In the genomic region with DNA sequence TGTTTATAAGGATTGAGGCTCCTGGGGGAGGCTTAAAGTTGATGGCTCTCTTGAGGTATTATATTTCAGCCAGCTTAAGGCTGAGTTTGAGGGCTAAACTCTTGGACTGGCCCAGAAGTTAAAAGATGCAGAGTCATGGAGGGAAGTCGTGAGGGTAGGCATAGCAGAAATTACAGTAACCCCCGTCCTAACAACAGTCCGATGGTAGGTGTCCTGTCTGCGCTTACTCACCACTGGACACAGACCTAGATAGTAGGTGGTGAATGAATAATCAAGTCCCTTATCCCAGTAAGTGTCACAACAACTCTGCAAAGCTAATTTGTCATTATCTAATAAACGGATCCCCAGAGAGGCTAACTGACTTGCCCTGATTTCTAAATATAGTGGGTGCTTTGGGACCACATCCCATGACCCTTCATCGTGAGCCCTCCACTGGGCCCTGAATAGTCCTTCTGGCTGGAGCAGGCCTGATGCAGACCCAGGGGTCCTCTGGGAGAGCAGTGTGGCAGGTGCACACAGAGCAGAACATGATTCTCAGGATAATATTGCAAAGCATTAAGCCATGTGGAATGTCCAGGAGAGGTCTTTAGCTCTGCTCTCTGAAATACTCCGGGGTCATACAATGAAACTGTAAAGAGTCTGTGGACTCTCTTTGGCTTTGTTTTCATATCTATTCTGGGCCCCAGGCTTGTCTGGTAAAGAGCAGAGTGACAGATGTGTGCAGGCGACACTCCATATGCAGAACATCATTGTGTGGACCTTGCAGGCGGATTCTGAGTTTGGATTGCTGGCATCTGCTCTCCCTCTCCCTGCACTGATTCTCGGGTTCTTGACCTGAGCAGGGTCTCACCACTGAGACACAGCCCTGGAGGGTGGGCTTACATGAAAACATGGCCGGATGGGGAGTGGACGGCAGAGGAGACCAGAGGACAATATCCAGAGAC, we compare ENCODE assay signal across 8 cellular contexts.
DNase-seq lines count a peak whose midpoint lies in the region; ATAC-seq lines count a peak whose summit lies in the region.

No MANE protein-coding gene starts in this region.

- H3K9me3 Mint-ChIP-seq in activated T-cell treated with anti-CD3 and anti-CD28 coated beads, Interleukin-2, amount 50 U/mL, for 72 hours: no peaks in the 10 kb centered on the region
- H3K9me3 Mint-ChIP-seq in activated T-helper 1 cell treated with anti-CD3 and anti-CD28 coated beads, Interleukin-12 subunit alpha, Interleukin-12 subunit beta, Interleukin-2, Interleukin-4 antibody, amounts not matched to agents 30 ng/mL and 10 ng/mL and 1 ng/mL, durations not matched to agents 14 hours and 24 hours and 36 hours: no peaks in the 10 kb centered on the region

- DNase-seq in activated T-cell treated with anti-CD3 and anti-CD28 coated beads, Interleukin-2, amount 50 U/mL, for 72 hours: no peak
- DNase-seq in activated T-cell treated with anti-CD3 and anti-CD28 coated beads, Interleukin-2, amount 50 U/mL, for 48 hours: no peak
- no peak for DNase-seq in activated T-helper 1 cell treated with anti-CD3 and anti-CD28 coated beads, Interleukin-12 subunit alpha, Interleukin-12 subunit beta, Interleukin-2, Interleukin-4 antibody, amounts not matched to agents 30 ng/mL and 10 ng/mL and 1 ng/mL, durations not matched to agents 14 hours and 24 hours and 36 hours (ENCODE audit: low spot score)
- DNase-seq in left kidney (ENCODE audit: low read depth, low spot score) (peak; percentile 65), superior temporal gyrus (ENCODE audit: extremely low spot score) (peak; percentile 62), AML-193 (lab: John Stamatoyannopoulos, UW) (no peak)

- intact Hi-C loops in activated T-helper 1 cell treated with anti-CD3 and anti-CD28 coated beads, Interleukin-12 subunit alpha, Interleukin-12 subunit beta, Interleukin-2, Interleukin-4 antibody, amounts not matched to agents 30 ng/mL and 10 ng/mL and 1 ng/mL, durations not matched to agents 14 hours and 24 hours and 36 hours (cut with micrococcal nuclease): no loop called here

- peak overlapping the region; percentile 80 for H3K27ac Mint-ChIP-seq in activated T-cell treated with anti-CD3 and anti-CD28 coated beads, Interleukin-2, amount 50 U/mL, for 72 hours
- peak overlapping the region; percentile 13 for H3K27ac Mint-ChIP-seq in activated T-helper 1 cell treated with anti-CD3 and anti-CD28 coated beads, Interleukin-12 subunit alpha, Interleukin-12 subunit beta, Interleukin-2, Interleukin-4 antibody, amounts not matched to agents 30 ng/mL and 10 ng/mL and 1 ng/mL, durations not matched to agents 14 hours and 24 hours and 36 hours

- peaks cover 0 to 7% of the 10 kb centered on the region in 2 donors for H3K36me3 Mint-ChIP-seq in activated T-cell treated with anti-CD3 and anti-CD28 coated beads, Interleukin-2, amount 50 U/mL, for 72 hours (ENCODE audit: insufficient read depth in 2 of 2)
- H3K36me3 Mint-ChIP-seq in activated T-helper 1 cell treated with anti-CD3 and anti-CD28 coated beads, Interleukin-12 subunit alpha, Interleukin-12 subunit beta, Interleukin-2, Interleukin-4 antibody, amounts not matched to agents 30 ng/mL and 10 ng/mL and 1 ng/mL, durations not matched to agents 14 hours and 24 hours and 36 hours (ENCODE audit: low read depth): no peaks in the 10 kb centered on the region

- peaks cover 33% of the 10 kb centered on the region for H3K4me1 Mint-ChIP-seq in activated T-cell treated with anti-CD3 and anti-CD28 coated beads, Interleukin-2, amount 50 U/mL, for 72 hours (ENCODE audit: low read depth)
- H3K4me1 Mint-ChIP-seq in activated T-helper 1 cell treated with anti-CD3 and anti-CD28 coated beads, Interleukin-12 subunit alpha, Interleukin-12 subunit beta, Interleukin-2, Interleukin-4 antibody, amounts not matched to agents 30 ng/mL and 10 ng/mL and 1 ng/mL, durations not matched to agents 14 hours and 24 hours and 36 hours (ENCODE audit: low read depth): peaks cover 18% of the 10 kb centered on the region

- no peak overlapping the region for H3K4me3 Mint-ChIP-seq in activated T-cell treated with anti-CD3 and anti-CD28 coated beads, Interleukin-2, amount 50 U/mL, for 72 hours
- H3K4me3 Mint-ChIP-seq in activated T-helper 1 cell treated with anti-CD3 and anti-CD28 coated beads, Interleukin-12 subunit alpha, Interleukin-12 subunit beta, Interleukin-2, Interleukin-4 antibody, amounts not matched to agents 30 ng/mL and 10 ng/mL and 1 ng/mL, durations not matched to agents 14 hours and 24 hours and 36 hours: no peak overlapping the region

- H3K27me3 Mint-ChIP-seq in activated T-cell treated with anti-CD3 and anti-CD28 coated beads, Interleukin-2, amount 50 U/mL, for 72 hours (ENCODE audit: low read depth): no peaks in the 10 kb centered on the region
- H3K27me3 Mint-ChIP-seq in activated T-helper 1 cell treated with anti-CD3 and anti-CD28 coated beads, Interleukin-12 subunit alpha, Interleukin-12 subunit beta, Interleukin-2, Interleukin-4 antibody, amounts not matched to agents 30 ng/mL and 10 ng/mL and 1 ng/mL, durations not matched to agents 14 hours and 24 hours and 36 hours (ENCODE audit: insufficient read depth): no peaks in the 10 kb centered on the region

- no peak for ATAC-seq in activated T-cell treated with anti-CD3 and anti-CD28 coated beads, Interleukin-2, amount 50 U/mL, for 72 hours (replicated peaks in 1 of 2)
- no peak for ATAC-seq in HG02759 (IDR thresholded peaks at IDR 0.05; ENCODE audit: unreplicated experiment)
- no peak for ATAC-seq in HG03521 (IDR thresholded peaks at IDR 0.05; ENCODE audit: unreplicated experiment)

Comparison
In these comparisons a context has a peak if more than half of its experiments do, and no peak if none do; other contexts are left out.
1. DNase-seq: peak in left kidney (single experiment) and superior temporal gyrus (single experiment); none in activated T-cell treated with anti-CD3 and anti-CD28 coated beads, Interleukin-2, amount 50 U/mL, for 72 hours (0 of 2), activated T-cell treated with anti-CD3 and anti-CD28 coated beads, Interleukin-2, amount 50 U/mL, for 48 hours (0 of 2), activated T-helper 1 cell treated with anti-CD3 and anti-CD28 coated beads, Interleukin-12 subunit alpha, Interleukin-12 subunit beta, Interleukin-2, Interleukin-4 antibody, amounts not matched to agents 30 ng/mL and 10 ng/mL and 1 ng/mL, durations not matched to agents 14 hours and 24 hours and 36 hours (single experiment) and AML-193 (0 of 2).